8 cellular contexts compared by ENCODE assay signal in genomic region chr18:45920367-45920766, GRCh38. TPM values are rescaled to one million over a fixed set of nuclear protein-coding genes. Genes with fewer than 3 reads are reported as not detected.
DNase-seq lines count a peak whose midpoint lies in the region; ATAC-seq, FAIRE-seq and TF ChIP-seq lines count a peak whose summit lies in the region.

No MANE protein-coding gene starts in this region.

- H3K27ac ChIP-seq in small intestine (ENCODE audit: low read depth in 1 of 2, low read length in 1 of 2) (no peak overlapping the region), esophagus muscularis mucosa (replicated peaks in 1 of 4) (no peak overlapping the region)

- H3K9me3 ChIP-seq in small intestine (ENCODE audit: control insufficient read depth, low read depth) (no peaks in the 10 kb centered on the region), esophagus muscularis mucosa (no peaks in the 10 kb centered on the region)

- DNase-seq in H54 (ENCODE audit: insufficient read length, low spot score) (no peak), RPMI8226 (peak; percentile 79), foreskin melanocyte (peak; percentile 96), small intestine (peak; percentile 65), AML-193 (lab: John Stamatoyannopoulos, UW) (no peak), esophagus muscularis mucosa (ENCODE audit: extremely low spot score) (no peak)

- no peak for TF ChIP-seq EP300 in esophagus muscularis mucosa (IDR thresholded peaks at IDR 0.05)

- WGBS in small intestine, 3 donors = 20 to 40% (median 31%) methylated on average over 4 of the region's 4 CpGs
- 37% methylated on average over 4 of the region's 4 CpGs for WGBS in esophagus muscularis mucosa

- intact Hi-C loops in esophagus muscularis mucosa (cut with DNase I) = no loop called here

- TF ChIP-seq POLR2A in H54 (IDR thresholded peaks at IDR 0.05; ENCODE audit: low read depth, low read length) (no peak), esophagus muscularis mucosa (IDR thresholded peaks at IDR 0.05; ENCODE audit: low read depth) (no peak)

- no peak overlapping the region for H3K4me3 ChIP-seq in small intestine (ENCODE audit: low read depth in 1 of 2, low read length in 2 of 2)
- no peak overlapping the region for H3K4me3 ChIP-seq in esophagus muscularis mucosa

- TF ChIP-seq CTCF in esophagus muscularis mucosa (IDR thresholded peaks at IDR 0.05) = no peak

- ATAC-seq in GM19463 (IDR thresholded peaks at IDR 0.05; ENCODE audit: unreplicated experiment) (no peak), HG02970 (IDR thresholded peaks at IDR 0.05; ENCODE audit: low FRiP score, unreplicated experiment) (no peak)

- FAIRE-seq in H54 (lab: Jason Lieb, UNC) (peak; percentile 90), small intestine (lab: Jason Lieb, UNC) (no peak)

- H3K27me3 ChIP-seq in small intestine (ENCODE audit: control insufficient read depth in 2 of 2, insufficient read depth in 2 of 2, low read length in 2 of 2) (no peaks in the 10 kb centered on the region), esophagus muscularis mucosa (no peaks in the 10 kb centered on the region)

- H3K4me1 ChIP-seq in small intestine (ENCODE audit: control insufficient read depth in 2 of 2, insufficient read depth in 1 of 2, low read depth in 1 of 2, low read length in 1 of 2) (no peaks in the 10 kb centered on the region), esophagus muscularis mucosa (peaks cover 9 to 17% (median 10%) of the 10 kb centered on the region in 4 donors)

- H3K36me3 ChIP-seq in small intestine (ENCODE audit: control insufficient read depth in 2 of 2, insufficient read depth in 2 of 2, low read length in 2 of 2) (peaks cover 17 to 29% of the 10 kb centered on the region in 2 donors), esophagus muscularis mucosa (peaks cover 38 to 96% (median 73%) of the 10 kb centered on the region in 4 donors)

RNA-seq across cellular contexts. Expression of gene EPG5, which starts 46.8 kb away (rescaled TPM):
- 1 to 10 TPM; 3.5 to 4.5 (median 4.0) TPM for polyA plus RNA-seq in small intestine
- total RNA-seq in esophagus muscularis mucosa = 10 to 100 TPM; 20.4 to 34.3 (median 28.2) TPM

Comparison
In these comparisons a context has a peak if more than half of its experiments do, and no peak if none do; other contexts are left out.
1. DNase-seq: peak in RPMI8226 (single experiment), foreskin melanocyte (single experiment) and small intestine (single experiment); none in H54 (single experiment), AML-193 (0 of 2) and esophagus muscularis mucosa (single experiment).